8 cellular contexts compared by ENCODE assay signal in genomic region chr1:1777950-1778826, GRCh38. TPM values are rescaled to one million over a fixed set of nuclear protein-coding genes. Genes with fewer than 3 reads are reported as not detected.
A peak's percentile ranks its signal among the peaks of the same experiment; 100 is the strongest.
DNase-seq lines count a peak whose midpoint lies in the region; TF ChIP-seq lines count a peak whose summit lies in the region.

Gene NADK (minus strand): TSS chr1:1778470. CDS start chr1:1765406, 13,064 bp downstream.

- H3K4me2 ChIP-seq in smooth muscle cell: peak within 1 kb of the TSS; percentile 100

- H3F3A ChIP-seq in smooth muscle cell (ENCODE audit: low read depth): peaks cover 11% of the 10 kb centered on the region

- H3K4me1 Mint-ChIP-seq in immature natural killer cell: peaks cover 65 to 66% of the 10 kb centered on the region in 2 donors

- DNase-seq in GM10248 (ENCODE audit: extremely low spot score) (peak; percentile 89), H4 (ENCODE audit: low spot score) (no peak), MG63 (peak; percentile 64), UCSD-AML1 (lab: John Stamatoyannopoulos, UW; ENCODE audit: unreplicated experiment) (peak; percentile 84), T47D (ENCODE audit: low read depth in 1 of 2, low spot score in 1 of 2) (peak; percentile 67 to 76), immature natural killer cell (peak; percentile 81 to 86 (median 83)), smooth muscle cell (lab: John Stamatoyannopoulos, UW; ENCODE audit: unreplicated experiment) (peak; percentile 56), SIG-M5 (lab: John Stamatoyannopoulos, UW) (no peak)

- no peak for TF ChIP-seq CTCF in GM10248 (IDR thresholded peaks at IDR 0.05; ENCODE audit: control extremely low read depth, extremely low read depth, low read depth, missing control alignments)
- no peak for TF ChIP-seq CTCF in smooth muscle cell (IDR thresholded peaks at IDR 0.05; ENCODE audit: borderline replicate concordance, insufficient read depth, poor library complexity, severe bottlenecking)

- peak within 1 kb of the TSS; percentile 96 to 99 (median 98) for H3K27ac Mint-ChIP-seq in immature natural killer cell

- in situ Hi-C loops in T47D (cut with HindIII; ENCODE audit: low pct_unique_long_range_greater_than_20kb, low sequenced_read_pairs): no loop called here

- H3K79me2 ChIP-seq in smooth muscle cell (ENCODE audit: low read depth): peaks cover 48% of the 10 kb centered on the region

- H3K9me3 ChIP-seq in MG63 (no peaks in the 10 kb centered on the region), smooth muscle cell (replicated peaks; ENCODE audit: low read depth) (no peaks in the 10 kb centered on the region)

- no peak within 1 kb of the TSS for H2AFZ ChIP-seq in smooth muscle cell (ENCODE audit: low read depth)

- peak within 1 kb of the TSS; percentile 86 to 92 (median 89) for H3K4me3 Mint-ChIP-seq in immature natural killer cell

- peak within 1 kb of the TSS; percentile 39 for H3K27ac ChIP-seq in smooth muscle cell (ENCODE audit: low read depth)

- peaks cover 6 to 13% (median 11%) of the 10 kb centered on the region in 3 donors for H3K27me3 Mint-ChIP-seq in immature natural killer cell (ENCODE audit: low read depth in 3 of 3)

- CTCF ChIA-PET in GM10248 (lab: Yijun Ruan, JAX): interaction anchor here (0.8 to 1.6 kb wide), 4 partner anchors 43 to 129 kb away, joined by 3 to 4 read pairs (median 4); no protein-coding TSS in a partner anchor

- no peaks in the 10 kb centered on the region for H3K9me3 Mint-ChIP-seq in immature natural killer cell

- H3K9ac ChIP-seq in smooth muscle cell (ENCODE audit: low read depth): peak within 1 kb of the TSS; percentile 76

- H3K36me3 Mint-ChIP-seq in immature natural killer cell: no peaks in the 10 kb centered on the region

- H3K4me1 ChIP-seq in smooth muscle cell (ENCODE audit: low read depth): peaks cover 20% of the 10 kb centered on the region

- 1% methylated on average over 42 of the region's 123 CpGs for WGBS in smooth muscle cell (ENCODE audit: low lambda C conversion rate)

- H3K4me3 ChIP-seq in MG63: peak within 1 kb of the TSS; percentile 95
- peak within 1 kb of the TSS; percentile 91 for H3K4me3 ChIP-seq in smooth muscle cell

- peaks cover 46% of the 10 kb centered on the region for H4K20me1 ChIP-seq in smooth muscle cell (ENCODE audit: low read depth)

- H3K27me3 ChIP-seq in MG63: no peaks in the 10 kb centered on the region
- no peaks in the 10 kb centered on the region for H3K27me3 ChIP-seq in smooth muscle cell (ENCODE audit: low read depth)

- POLR2A ChIA-PET in GM10248 (lab: Yijun Ruan, JAX): no interaction called here

- H3K36me3 ChIP-seq in MG63 (peaks cover 27% of the 10 kb centered on the region), smooth muscle cell (ENCODE audit: low read depth) (no peaks in the 10 kb centered on the region)

RNA-seq across cellular contexts. Expression of gene NADK, which starts in this region (rescaled TPM):
- total RNA-seq in H4 (2014; rRNA removed; shearing (Covaris generic)): 27.4 and 36.7 TPM in 2 replicates
- 37.8 and 61.4 TPM in 2 replicates for total RNA-seq in MG63 (2014; rRNA removed; shearing (Covaris generic); ENCODE audit: low replicate concordance)
- polyA plus RNA-seq in immature natural killer cell (10 to 100 TPM; 30.9 to 53.3 (median 37.3) TPM), smooth muscle cell (37.8 and 39.0 TPM in 2 replicates)
- total RNA-seq in smooth muscle cell: 27.2 and 32.7 TPM in 2 replicates

Comparison
In these comparisons a context has a peak if more than half of its experiments do, and no peak if none do; other contexts are left out.
1. DNase-seq: peak in GM10248 (single experiment), MG63 (single experiment), UCSD-AML1 (single experiment), T47D (2 of 2), immature natural killer cell (3 of 3) and smooth muscle cell (single experiment); none in H4 (single experiment) and SIG-M5 (single experiment).